Comparison of ENCODE assay signal across 1 cellular context in the genomic region with DNA sequence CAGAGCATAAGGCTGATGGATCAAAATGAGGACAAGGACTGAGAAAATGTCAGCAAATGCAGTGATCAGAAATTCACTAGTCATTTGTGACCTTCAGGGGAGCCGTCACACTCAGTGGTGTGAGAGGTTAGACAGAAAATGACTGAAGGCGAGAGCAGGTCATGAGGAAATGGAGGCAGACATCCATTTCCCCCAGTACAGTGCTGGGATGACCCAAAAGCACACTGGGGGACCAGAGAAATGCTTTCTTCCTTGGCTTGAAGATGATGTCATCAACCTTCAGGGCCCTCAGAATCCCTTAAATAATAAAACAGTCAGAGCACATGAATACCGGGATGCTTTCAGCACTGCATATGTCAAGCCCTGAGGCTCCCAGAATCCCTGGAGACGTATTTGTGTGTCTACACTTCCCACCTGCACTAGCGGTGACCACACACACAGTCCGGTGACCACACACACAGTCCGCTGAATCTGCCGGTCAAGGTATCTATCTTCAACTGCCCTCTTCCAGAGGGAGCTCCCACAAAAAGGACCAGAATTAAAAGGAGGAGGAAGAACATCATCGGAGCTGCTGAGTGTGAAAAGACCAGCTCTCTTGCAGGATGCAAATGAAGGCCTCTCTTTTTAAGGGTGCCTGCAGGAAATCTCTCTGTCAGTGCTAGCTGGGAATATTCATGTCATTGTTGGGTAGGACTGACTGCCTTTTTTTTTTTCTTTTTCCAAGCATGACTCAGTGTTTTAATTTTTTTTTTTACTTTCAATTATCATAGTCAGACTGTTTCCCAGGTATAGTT.
TF ChIP-seq lines count a peak whose summit lies in the region.

No MANE protein-coding gene starts in this region.

TF ChIP-seq in H1, 55 proteins besides CTCF, POLR2A, EP300 and RAD21:
- TF ChIP-seq, protein P1, sequence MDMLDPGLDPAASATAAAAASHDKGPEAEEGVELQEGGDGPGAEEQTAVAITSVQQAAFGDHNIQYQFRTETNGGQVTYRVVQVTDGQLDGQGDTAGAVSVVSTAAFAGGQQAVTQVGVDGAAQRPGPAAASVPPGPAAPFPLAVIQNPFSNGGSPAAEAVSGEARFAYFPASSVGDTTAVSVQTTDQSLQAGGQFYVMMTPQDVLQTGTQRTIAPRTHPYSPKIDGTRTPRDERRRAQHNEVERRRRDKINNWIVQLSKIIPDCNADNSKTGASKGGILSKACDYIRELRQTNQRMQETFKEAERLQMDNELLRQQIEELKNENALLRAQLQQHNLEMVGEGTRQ (IDR thresholded peaks at IDR 0.05; ENCODE audit: low read length), result no peak
- no peak for TF ChIP-seq KDM4A (IDR thresholded peaks at IDR 0.05; ENCODE audit: low read depth, low read length, severe bottlenecking)
- 0 out of 2 replicates have a peak, but pooled peaks have one; percentile 20 for TF ChIP-seq SP1 (IDR thresholded peaks at IDR 0.05; ENCODE audit: low read depth, low read length)
- TF ChIP-seq TBP (IDR thresholded peaks at IDR 0.05; ENCODE audit: low read depth, low read length), result peak; percentile 28; the same call in 1 of the 2 replicates
- TF ChIP-seq SIX5 (IDR thresholded peaks at IDR 0.05; ENCODE audit: low read depth, low read length), result no peak
- no peak for TF ChIP-seq BCL11A (IDR thresholded peaks at IDR 0.05; ENCODE audit: low read depth in 2 of 2, low read length in 2 of 2)
- no peak for TF ChIP-seq EGR1 (IDR thresholded peaks at IDR 0.05; ENCODE audit: borderline replicate concordance, low read depth, low read length)
- TF ChIP-seq SP4 (IDR thresholded peaks at IDR 0.05; ENCODE audit: low read length), result no peak
- 0 out of 4 replicates have a peak, but pooled peaks of 1 of the 2 experiments have one; percentile 68 for TF ChIP-seq SIN3A (conservative IDR thresholded peaks at IDR 0.05 in 1 of 2, IDR thresholded peaks at IDR 0.05 in 1 of 2; ENCODE audit: low read depth in 1 of 2, low read length in 2 of 2)
- TF ChIP-seq, protein P2, sequence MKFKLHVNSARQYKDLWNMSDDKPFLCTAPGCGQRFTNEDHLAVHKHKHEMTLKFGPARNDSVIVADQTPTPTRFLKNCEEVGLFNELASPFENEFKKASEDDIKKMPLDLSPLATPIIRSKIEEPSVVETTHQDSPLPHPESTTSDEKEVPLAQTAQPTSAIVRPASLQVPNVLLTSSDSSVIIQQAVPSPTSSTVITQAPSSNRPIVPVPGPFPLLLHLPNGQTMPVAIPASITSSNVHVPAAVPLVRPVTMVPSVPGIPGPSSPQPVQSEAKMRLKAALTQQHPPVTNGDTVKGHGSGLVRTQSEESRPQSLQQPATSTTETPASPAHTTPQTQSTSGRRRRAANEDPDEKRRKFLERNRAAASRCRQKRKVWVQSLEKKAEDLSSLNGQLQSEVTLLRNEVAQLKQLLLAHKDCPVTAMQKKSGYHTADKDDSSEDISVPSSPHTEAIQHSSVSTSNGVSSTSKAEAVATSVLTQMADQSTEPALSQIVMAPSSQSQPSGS (IDR thresholded peaks at IDR 0.05; ENCODE audit: low read length), result peak; percentile 77
- no peak for TF ChIP-seq CEBPB (IDR thresholded peaks at IDR 0.05; ENCODE audit: low read depth, low read length)
- peak; percentile 55 for TF ChIP-seq TAF7 (optimal IDR thresholded peaks at IDR 0.05; ENCODE audit: borderline replicate concordance, low read depth, low read length)
- TF ChIP-seq CREB1 (IDR thresholded peaks at IDR 0.05), result no peak
- TF ChIP-seq TAF1 (IDR thresholded peaks at IDR 0.05; ENCODE audit: low read depth, low read length), result 0 out of 2 replicates have a peak, but pooled peaks have one; percentile 19
- TF ChIP-seq HDAC2 (IDR thresholded peaks at IDR 0.05; ENCODE audit: borderline replicate concordance in 1 of 2, low read depth in 2 of 2, low read length in 2 of 2), result 0 out of 4 replicates have a peak, but pooled peaks of 1 of the 2 experiments have one; percentile 75
- no peak for TF ChIP-seq RNF2 (IDR thresholded peaks at IDR 0.05; ENCODE audit: borderline replicate concordance, low read depth, low read length, missing control alignments, poor library complexity, severe bottlenecking)
- TF ChIP-seq MAFK (IDR thresholded peaks at IDR 0.05; ENCODE audit: low read depth, low read length), result peak; percentile 79
- TF ChIP-seq RBBP5 (IDR thresholded peaks at IDR 0.05; ENCODE audit: borderline replicate concordance, low read depth, low read length), result no peak
- TF ChIP-seq PHF8 (conservative IDR thresholded peaks at IDR 0.05; ENCODE audit: low read depth, low read length), result no peak
- TF ChIP-seq SAP30 (IDR thresholded peaks at IDR 0.05; ENCODE audit: insufficient read depth, insufficient replicate concordance, low read length), result peak; percentile 27
- TF ChIP-seq BACH1 (IDR thresholded peaks at IDR 0.05; ENCODE audit: low read length), result peak; percentile 98
- TF ChIP-seq JUN (IDR thresholded peaks at IDR 0.05; ENCODE audit: low read depth, low read length), result no peak
TF ChIP-seq in H1: peak in this region for 10.
